13 cellular contexts compared by ENCODE assay signal in the genomic region with DNA sequence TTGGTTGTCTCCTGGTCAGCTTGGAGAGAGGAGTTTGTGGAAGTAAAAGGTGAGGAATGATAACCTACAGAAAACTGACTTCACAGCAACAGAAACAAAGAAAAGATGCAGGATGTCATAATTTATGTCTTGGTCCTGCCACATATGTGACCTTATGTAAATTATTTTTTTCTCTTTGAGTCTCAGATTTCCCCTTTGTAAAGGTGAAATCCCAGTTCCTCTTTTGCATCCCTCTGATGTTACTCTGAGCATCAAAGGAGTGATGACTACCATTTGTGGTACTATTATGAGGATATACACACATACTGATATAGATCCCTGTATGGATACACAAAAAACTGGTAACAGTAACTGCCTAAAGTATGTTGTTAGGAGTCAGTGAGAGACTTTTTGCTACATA. TPM values are rescaled to one million over a fixed set of nuclear protein-coding genes. Genes with fewer than 3 reads are reported as not detected.
DNase-seq lines count a peak whose midpoint lies in the region; ATAC-seq and TF ChIP-seq lines count a peak whose summit lies in the region.
"Had no signal": no experiment of that assay in that cellular context is flagged by ENCODE, and none has a peak within 500 bp of the region (broad histone marks: within the 10 kb centered on the region; RNA-seq: fewer than 3 reads in every experiment).

No MANE protein-coding gene starts in this region.

- TF ChIP-seq CTCF in CD8-positive, alpha-beta T cell (IDR thresholded peaks at IDR 0.05), result no peak
- TF ChIP-seq CTCF in lower lobe of right lung (IDR thresholded peaks at IDR 0.05), result no peak

- peak overlapping the region; percentile 5 to 16 for H3K4me3 Mint-ChIP-seq in activated T-cell treated with anti-CD3 and anti-CD28 coated beads, Interleukin-2, amount 50 U/mL, for 72 hours
- peak overlapping the region; percentile 17 for H3K4me3 Mint-ChIP-seq in stimulated activated naive CD8-positive, alpha-beta T cell treated with anti-CD3 and anti-CD28 coated beads, Interleukin-15, Interleukin-2, amounts not matched to agents 100 ng/mL and 50 ng/mL, for 24 hours
- H3K4me3 Mint-ChIP-seq in CD8-positive, alpha-beta T cell, result no peak overlapping the region

- CTCF ChIA-PET in CD8-positive, alpha-beta T cell (lab: Charles Lee), result interaction anchor here (1.4 to 3.4 kb wide), 2 partner anchors 12 to 14 kb away, joined by 4 to 24 read pairs; a partner anchor contains a TSS

- H3K4me1 ChIP-seq in CD8-positive, alpha-beta T cell (ENCODE audit: insufficient read depth, low read length), result no peaks in the 10 kb centered on the region
- H3K4me1 ChIP-seq in lower lobe of right lung, result peaks cover 12% of the 10 kb centered on the region

- H3K4me1 Mint-ChIP-seq in activated T-cell treated with anti-CD3 and anti-CD28 coated beads, Interleukin-2, amount 50 U/mL, for 72 hours (ENCODE audit: low read depth), result peaks cover 40% of the 10 kb centered on the region
- H3K4me1 Mint-ChIP-seq in stimulated activated naive CD8-positive, alpha-beta T cell treated with anti-CD3 and anti-CD28 coated beads, Interleukin-15, Interleukin-2, amounts not matched to agents 100 ng/mL and 50 ng/mL, for 24 hours (ENCODE audit: low read depth), result peaks cover 38% of the 10 kb centered on the region
- peaks cover 14% of the 10 kb centered on the region for H3K4me1 Mint-ChIP-seq in CD8-positive, alpha-beta T cell (ENCODE audit: low read depth)

- peaks cover 3% of the 10 kb centered on the region for H3K36me3 ChIP-seq in CD8-positive, alpha-beta T cell (ENCODE audit: insufficient read depth, low read length)
- H3K36me3 ChIP-seq in lower lobe of right lung, result peaks cover 16% of the 10 kb centered on the region

- no peaks in the 10 kb centered on the region for H3K9me3 ChIP-seq in CD8-positive, alpha-beta T cell (ENCODE audit: low read length)
- H3K9me3 ChIP-seq in lower lobe of right lung, result no peaks in the 10 kb centered on the region

- intact Hi-C loops in CD8-positive, alpha-beta T cell (cut with DNase I, micrococcal nuclease), result loop anchor here (5.0 to 10.0 kb wide), 3 partner anchors 127 to 1532 kb away; a partner anchor contains a TSS
- intact Hi-C loops in lower lobe of right lung (cut with DNase I), result no loop called here

- no peak overlapping the region for H3K4me3 ChIP-seq in CD8-positive, alpha-beta T cell (ENCODE audit: low read depth, low read length)
- H3K4me3 ChIP-seq in lower lobe of right lung, result no peak overlapping the region

- no peaks in the 10 kb centered on the region for H3K27me3 Mint-ChIP-seq in activated T-cell treated with anti-CD3 and anti-CD28 coated beads, Interleukin-2, amount 50 U/mL, for 72 hours (ENCODE audit: low read depth)
- H3K27me3 Mint-ChIP-seq in stimulated activated naive CD8-positive, alpha-beta T cell treated with anti-CD3 and anti-CD28 coated beads, Interleukin-15, Interleukin-2, amounts not matched to agents 100 ng/mL and 50 ng/mL, for 24 hours, result no peaks in the 10 kb centered on the region
- no peaks in the 10 kb centered on the region for H3K27me3 Mint-ChIP-seq in CD8-positive, alpha-beta T cell (ENCODE audit: low read depth)

- no peak for DNase-seq in activated T-cell treated with anti-CD3 and anti-CD28 coated beads, Interleukin-2, amount 50 U/mL, for 72 hours
- DNase-seq in activated T-cell treated with anti-CD3 and anti-CD28 coated beads for 4 hours, result no peak
- DNase-seq in CD8-positive, alpha-beta T cell, result no peak
- no peak for DNase-seq in lower lobe of right lung
- DNase-seq in HCEC 1CT, result no peak
- DNase-seq: ACHN had no signal

- peaks cover 2 to 4% of the 10 kb centered on the region in 2 donors for H3K9me3 Mint-ChIP-seq in activated T-cell treated with anti-CD3 and anti-CD28 coated beads, Interleukin-2, amount 50 U/mL, for 72 hours
- H3K9me3 Mint-ChIP-seq in stimulated activated naive CD8-positive, alpha-beta T cell treated with anti-CD3 and anti-CD28 coated beads, Interleukin-15, Interleukin-2, amounts not matched to agents 100 ng/mL and 50 ng/mL, for 24 hours, result no peaks in the 10 kb centered on the region
- no peaks in the 10 kb centered on the region for H3K9me3 Mint-ChIP-seq in CD8-positive, alpha-beta T cell

- H3K27ac ChIP-seq in CD8-positive, alpha-beta T cell (ENCODE audit: low read depth, low read length), result no peak overlapping the region
- no peak overlapping the region for H3K27ac ChIP-seq in lower lobe of right lung

- H3K27me3 ChIP-seq in CD8-positive, alpha-beta T cell (ENCODE audit: insufficient read depth, low read length), result no peaks in the 10 kb centered on the region
- H3K27me3 ChIP-seq in lower lobe of right lung (ENCODE audit: low read depth), result no peaks in the 10 kb centered on the region

- H3K27ac Mint-ChIP-seq in activated T-cell treated with anti-CD3 and anti-CD28 coated beads, Interleukin-2, amount 50 U/mL, for 72 hours, result peak overlapping the region; percentile 22
- peak overlapping the region; percentile 40 for H3K27ac Mint-ChIP-seq in stimulated activated naive CD8-positive, alpha-beta T cell treated with anti-CD3 and anti-CD28 coated beads, Interleukin-15, Interleukin-2, amounts not matched to agents 100 ng/mL and 50 ng/mL, for 24 hours
- H3K27ac Mint-ChIP-seq in CD8-positive, alpha-beta T cell, result no peak overlapping the region

- POLR2A ChIA-PET in CD8-positive, alpha-beta T cell (lab: Charles Lee), result interaction anchor here (0.8 kb wide), 1 partner anchor 185 kb away, joined by 3 read pairs; no protein-coding TSS in a partner anchor

- peak; percentile 50 to 55 for ATAC-seq in activated T-cell treated with anti-CD3 and anti-CD28 coated beads, Interleukin-2, amount 50 U/mL, for 72 hours (replicated peaks in 1 of 2)
- peak; percentile 74 for ATAC-seq in GM21723 (IDR thresholded peaks at IDR 0.05; ENCODE audit: unreplicated experiment)
- ATAC-seq in HG03354 (IDR thresholded peaks at IDR 0.05; ENCODE audit: poor library complexity, severe bottlenecking, unreplicated experiment), result peak; percentile 65
- no peak for ATAC-seq in CD8-positive, alpha-beta T cell
- no peak for ATAC-seq in lower lobe of right lung
- ATAC-seq: esophagus mucosa had no signal

- H3K36me3 Mint-ChIP-seq in activated T-cell treated with anti-CD3 and anti-CD28 coated beads, Interleukin-2, amount 50 U/mL, for 72 hours (ENCODE audit: insufficient read depth in 2 of 2), result peaks cover 0 to 6% of the 10 kb centered on the region in 2 donors
- H3K36me3 Mint-ChIP-seq in stimulated activated naive CD8-positive, alpha-beta T cell treated with anti-CD3 and anti-CD28 coated beads, Interleukin-15, Interleukin-2, amounts not matched to agents 100 ng/mL and 50 ng/mL, for 24 hours (ENCODE audit: low read depth), result peaks cover 25% of the 10 kb centered on the region
- peaks cover 19% of the 10 kb centered on the region for H3K36me3 Mint-ChIP-seq in CD8-positive, alpha-beta T cell

RNA-seq across cellular contexts. Expression of a gene that starts 1.4 kb away (rescaled TPM):
- 10 to 100 TPM; 33.4 to 35.7 TPM for total RNA-seq in activated T-cell treated with anti-CD3 and anti-CD28 coated beads, Interleukin-2, amount 50 U/mL, for 72 hours
- 1 to 10 TPM; 6.9 to 7.1 TPM for total RNA-seq in CD8-positive, alpha-beta T cell
- total RNA-seq in lower lobe of right lung, result 11.3 TPM

RNA-seq across cellular contexts. Expression of a gene that starts 13.7 kb away (rescaled TPM):
- total RNA-seq in activated T-cell treated with anti-CD3 and anti-CD28 coated beads, Interleukin-2, amount 50 U/mL, for 72 hours, result 1 to 10 TPM; 6.7 to 7.4 TPM
- total RNA-seq in CD8-positive, alpha-beta T cell, result under 1 TPM; 0.44 to 0.65 TPM
- 3.1 TPM for total RNA-seq in lower lobe of right lung

RNA-seq across cellular contexts. Expression of a gene that starts 58.5 kb away (rescaled TPM):
- total RNA-seq in activated T-cell treated with anti-CD3 and anti-CD28 coated beads, Interleukin-2, amount 50 U/mL, for 72 hours, result not detected
- total RNA-seq in CD8-positive, alpha-beta T cell, result not detected
- total RNA-seq in lower lobe of right lung, result not detected
- total RNA-seq: astrocyte, esophagus mucosa, kidney epithelial cell, LHCN-M2 had no signal

Comparison
In these comparisons a context has a peak if more than half of its experiments do, and no peak if none do; other contexts are left out.
1. ATAC-seq: peak in activated T-cell treated with anti-CD3 and anti-CD28 coated beads, Interleukin-2, amount 50 U/mL, for 72 hours (2 of 2), GM21723 (single experiment) and HG03354 (single experiment); none in CD8-positive, alpha-beta T cell (single experiment) and lower lobe of right lung (0 of 2).